In the genomic region with DNA sequence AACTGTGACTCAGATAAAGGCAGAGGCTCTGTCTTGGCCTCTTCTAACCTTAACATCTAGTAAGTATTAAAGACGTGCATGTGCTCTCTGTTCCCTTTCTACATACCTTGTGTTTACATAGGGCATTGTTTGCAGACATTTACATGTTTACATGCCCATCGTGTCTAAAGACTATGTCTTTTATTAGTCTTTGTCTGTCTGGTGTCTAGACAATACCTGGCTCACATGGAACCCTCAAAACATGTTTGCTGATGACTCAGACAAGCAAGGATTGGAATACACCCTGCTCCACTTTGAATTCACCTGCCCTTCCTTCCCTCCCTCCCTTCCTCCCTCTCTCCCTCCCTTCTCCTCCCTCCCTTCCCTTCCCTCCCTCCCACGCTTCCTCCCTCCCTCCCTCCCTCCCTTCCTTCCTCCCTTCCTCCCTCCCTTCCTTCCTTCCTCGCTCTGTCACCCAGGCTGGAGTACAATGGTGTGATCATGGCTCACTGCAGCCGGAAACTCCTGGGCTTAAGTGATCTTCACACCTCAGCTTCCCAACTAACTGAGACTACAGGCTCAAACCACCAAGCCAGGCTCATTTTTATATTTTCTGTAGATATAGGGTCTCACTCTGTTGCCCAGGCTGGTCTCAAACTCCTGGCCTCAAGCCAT, we compare ENCODE assay signal across 1 cellular context.
TF ChIP-seq lines count a peak whose summit lies in the region.

No MANE protein-coding gene starts in this region.

TF ChIP-seq in HepG2, 621 proteins besides CTCF, POLR2A, EP300 and RAD21 (continues in another document):
- TF ChIP-seq ZNF552 (CRISPR knock-in tag; IDR thresholded peaks at IDR 0.05; ENCODE audit: borderline replicate concordance) (no peak), STAT5B (CRISPR knock-in tag; IDR thresholded peaks at IDR 0.05) (no peak), ZNF558 (CRISPR knock-in tag; IDR thresholded peaks at IDR 0.05; ENCODE audit: borderline replicate concordance) (no peak), REPIN1 (CRISPR knock-in tag; IDR thresholded peaks at IDR 0.05; ENCODE audit: borderline replicate concordance, low read depth) (no peak), FOXK1 (CRISPR knock-in tag; IDR thresholded peaks at IDR 0.05; ENCODE audit: borderline replicate concordance, low read depth) (peak; percentile 88; the same call in 1 of the 2 replicates), ZNF788 (CRISPR knock-in tag; IDR thresholded peaks at IDR 0.05; ENCODE audit: borderline replicate concordance) (0 out of 2 replicates have a peak, but pooled peaks have one; percentile 22), ZBTB1 (CRISPR knock-in tag; IDR thresholded peaks at IDR 0.05; ENCODE audit: borderline replicate concordance) (no peak), MIER2 (CRISPR knock-in tag; IDR thresholded peaks at IDR 0.05) (no peak), HOXD1 (CRISPR knock-in tag; IDR thresholded peaks at IDR 0.05) (no peak), HES4 (CRISPR knock-in tag; IDR thresholded peaks at IDR 0.05; ENCODE audit: borderline replicate concordance) (no peak), ZSCAN25 (CRISPR knock-in tag; IDR thresholded peaks at IDR 0.05) (no peak), ZNF160 (CRISPR knock-in tag; IDR thresholded peaks at IDR 0.05) (no peak), SP5 (CRISPR knock-in tag; IDR thresholded peaks at IDR 0.05; ENCODE audit: borderline replicate concordance, low read depth) (0 out of 2 replicates have a peak, but pooled peaks have one; percentile 7), ZNF709 (CRISPR knock-in tag; IDR thresholded peaks at IDR 0.05) (no peak), ZKSCAN5 (CRISPR knock-in tag; IDR thresholded peaks at IDR 0.05) (no peak), PHF5A (CRISPR knock-in tag; IDR thresholded peaks at IDR 0.05; ENCODE audit: low read depth, unreplicated experiment) (no peak), MTA1 (CRISPR knock-in tag; IDR thresholded peaks at IDR 0.05; ENCODE audit: borderline replicate concordance) (no peak), ZNF564 (CRISPR knock-in tag; IDR thresholded peaks at IDR 0.05) (no peak), JUND (CRISPR knock-in tag; IDR thresholded peaks at IDR 0.05) (no peak), ZNF263 (CRISPR knock-in tag; IDR thresholded peaks at IDR 0.05) (no peak), POLR2AphosphoS5 (IDR thresholded peaks at IDR 0.05; ENCODE audit: low read depth, low read length) (no peak), CBX2 (IDR thresholded peaks at IDR 0.05; ENCODE audit: low read depth, low read length) (no peak), CBX2 (CRISPR knock-in tag; IDR thresholded peaks at IDR 0.05; ENCODE audit: low read depth) (no peak)
- TF ChIP-seq, protein P1, sequence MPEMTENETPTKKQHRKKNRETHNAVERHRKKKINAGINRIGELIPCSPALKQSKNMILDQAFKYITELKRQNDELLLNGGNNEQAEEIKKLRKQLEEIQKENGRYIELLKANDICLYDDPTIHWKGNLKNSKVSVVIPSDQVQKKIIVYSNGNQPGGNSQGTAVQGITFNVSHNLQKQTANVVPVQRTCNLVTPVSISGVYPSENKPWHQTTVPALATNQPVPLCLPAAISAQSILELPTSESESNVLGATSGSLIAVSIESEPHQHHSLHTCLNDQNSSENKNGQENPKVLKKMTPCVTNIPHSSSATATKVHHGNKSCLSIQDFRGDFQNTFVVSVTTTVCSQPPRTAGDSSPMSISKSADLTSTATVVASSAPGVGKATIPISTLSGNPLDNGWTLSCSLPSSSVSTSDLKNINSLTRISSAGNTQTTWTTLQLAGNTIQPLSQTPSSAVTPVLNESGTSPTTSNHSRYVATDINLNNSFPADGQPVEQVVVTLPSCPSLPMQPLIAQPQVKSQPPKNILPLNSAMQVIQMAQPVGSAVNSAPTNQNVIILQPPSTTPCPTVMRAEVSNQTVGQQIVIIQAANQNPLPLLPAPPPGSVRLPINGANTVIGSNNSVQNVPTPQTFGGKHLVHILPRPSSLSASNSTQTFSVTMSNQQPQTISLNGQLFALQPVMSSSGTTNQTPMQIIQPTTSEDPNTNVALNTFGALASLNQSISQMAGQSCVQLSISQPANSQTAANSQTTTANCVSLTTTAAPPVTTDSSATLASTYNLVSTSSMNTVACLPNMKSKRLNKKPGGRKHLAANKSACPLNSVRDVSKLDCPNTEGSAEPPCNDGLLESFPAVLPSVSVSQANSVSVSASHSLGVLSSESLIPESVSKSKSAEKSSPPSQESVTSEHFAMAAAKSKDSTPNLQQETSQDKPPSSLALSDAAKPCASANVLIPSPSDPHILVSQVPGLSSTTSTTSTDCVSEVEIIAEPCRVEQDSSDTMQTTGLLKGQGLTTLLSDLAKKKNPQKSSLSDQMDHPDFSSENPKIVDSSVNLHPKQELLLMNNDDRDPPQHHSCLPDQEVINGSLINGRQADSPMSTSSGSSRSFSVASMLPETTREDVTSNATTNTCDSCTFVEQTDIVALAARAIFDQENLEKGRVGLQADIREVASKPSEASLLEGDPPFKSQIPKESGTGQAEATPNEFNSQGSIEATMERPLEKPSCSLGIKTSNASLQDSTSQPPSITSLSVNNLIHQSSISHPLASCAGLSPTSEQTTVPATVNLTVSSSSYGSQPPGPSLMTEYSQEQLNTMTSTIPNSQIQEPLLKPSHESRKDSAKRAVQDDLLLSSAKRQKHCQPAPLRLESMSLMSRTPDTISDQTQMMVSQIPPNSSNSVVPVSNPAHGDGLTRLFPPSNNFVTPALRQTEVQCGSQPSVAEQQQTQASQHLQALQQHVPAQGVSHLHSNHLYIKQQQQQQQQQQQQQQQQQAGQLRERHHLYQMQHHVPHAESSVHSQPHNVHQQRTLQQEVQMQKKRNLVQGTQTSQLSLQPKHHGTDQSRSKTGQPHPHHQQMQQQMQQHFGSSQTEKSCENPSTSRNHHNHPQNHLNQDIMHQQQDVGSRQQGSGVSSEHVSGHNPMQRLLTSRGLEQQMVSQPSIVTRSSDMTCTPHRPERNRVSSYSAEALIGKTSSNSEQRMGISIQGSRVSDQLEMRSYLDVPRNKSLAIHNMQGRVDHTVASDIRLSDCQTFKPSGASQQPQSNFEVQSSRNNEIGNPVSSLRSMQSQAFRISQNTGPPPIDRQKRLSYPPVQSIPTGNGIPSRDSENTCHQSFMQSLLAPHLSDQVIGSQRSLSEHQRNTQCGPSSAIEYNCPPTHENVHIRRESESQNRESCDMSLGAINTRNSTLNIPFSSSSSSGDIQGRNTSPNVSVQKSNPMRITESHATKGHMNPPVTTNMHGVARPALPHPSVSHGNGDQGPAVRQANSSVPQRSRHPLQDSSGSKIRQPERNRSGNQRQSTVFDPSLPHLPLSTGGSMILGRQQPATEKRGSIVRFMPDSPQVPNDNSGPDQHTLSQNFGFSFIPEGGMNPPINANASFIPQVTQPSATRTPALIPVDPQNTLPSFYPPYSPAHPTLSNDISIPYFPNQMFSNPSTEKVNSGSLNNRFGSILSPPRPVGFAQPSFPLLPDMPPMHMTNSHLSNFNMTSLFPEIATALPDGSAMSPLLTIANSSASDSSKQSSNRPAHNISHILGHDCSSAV (CRISPR knock-in tag; IDR thresholded peaks at IDR 0.05; ENCODE audit: borderline replicate concordance): no peak
- TF ChIP-seq, protein P2, sequence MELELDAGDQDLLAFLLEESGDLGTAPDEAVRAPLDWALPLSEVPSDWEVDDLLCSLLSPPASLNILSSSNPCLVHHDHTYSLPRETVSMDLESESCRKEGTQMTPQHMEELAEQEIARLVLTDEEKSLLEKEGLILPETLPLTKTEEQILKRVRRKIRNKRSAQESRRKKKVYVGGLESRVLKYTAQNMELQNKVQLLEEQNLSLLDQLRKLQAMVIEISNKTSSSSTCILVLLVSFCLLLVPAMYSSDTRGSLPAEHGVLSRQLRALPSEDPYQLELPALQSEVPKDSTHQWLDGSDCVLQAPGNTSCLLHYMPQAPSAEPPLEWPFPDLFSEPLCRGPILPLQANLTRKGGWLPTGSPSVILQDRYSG (CRISPR knock-in tag; IDR thresholded peaks at IDR 0.05): no peak
- TF ChIP-seq, protein P3, sequence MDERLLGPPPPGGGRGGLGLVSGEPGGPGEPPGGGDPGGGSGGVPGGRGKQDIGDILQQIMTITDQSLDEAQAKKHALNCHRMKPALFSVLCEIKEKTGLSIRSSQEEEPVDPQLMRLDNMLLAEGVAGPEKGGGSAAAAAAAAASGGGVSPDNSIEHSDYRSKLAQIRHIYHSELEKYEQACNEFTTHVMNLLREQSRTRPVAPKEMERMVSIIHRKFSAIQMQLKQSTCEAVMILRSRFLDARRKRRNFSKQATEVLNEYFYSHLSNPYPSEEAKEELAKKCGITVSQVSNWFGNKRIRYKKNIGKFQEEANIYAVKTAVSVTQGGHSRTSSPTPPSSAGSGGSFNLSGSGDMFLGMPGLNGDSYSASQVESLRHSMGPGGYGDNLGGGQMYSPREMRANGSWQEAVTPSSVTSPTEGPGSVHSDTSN (CRISPR knock-in tag; IDR thresholded peaks at IDR 0.05): no peak
- TF ChIP-seq, protein P4, sequence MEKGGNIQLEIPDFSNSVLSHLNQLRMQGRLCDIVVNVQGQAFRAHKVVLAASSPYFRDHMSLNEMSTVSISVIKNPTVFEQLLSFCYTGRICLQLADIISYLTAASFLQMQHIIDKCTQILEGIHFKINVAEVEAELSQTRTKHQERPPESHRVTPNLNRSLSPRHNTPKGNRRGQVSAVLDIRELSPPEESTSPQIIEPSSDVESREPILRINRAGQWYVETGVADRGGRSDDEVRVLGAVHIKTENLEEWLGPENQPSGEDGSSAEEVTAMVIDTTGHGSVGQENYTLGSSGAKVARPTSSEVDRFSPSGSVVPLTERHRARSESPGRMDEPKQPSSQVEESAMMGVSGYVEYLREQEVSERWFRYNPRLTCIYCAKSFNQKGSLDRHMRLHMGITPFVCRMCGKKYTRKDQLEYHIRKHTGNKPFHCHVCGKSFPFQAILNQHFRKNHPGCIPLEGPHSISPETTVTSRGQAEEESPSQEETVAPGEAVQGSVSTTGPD (CRISPR knock-in tag; IDR thresholded peaks at IDR 0.05): no peak
- TF ChIP-seq, protein P5, sequence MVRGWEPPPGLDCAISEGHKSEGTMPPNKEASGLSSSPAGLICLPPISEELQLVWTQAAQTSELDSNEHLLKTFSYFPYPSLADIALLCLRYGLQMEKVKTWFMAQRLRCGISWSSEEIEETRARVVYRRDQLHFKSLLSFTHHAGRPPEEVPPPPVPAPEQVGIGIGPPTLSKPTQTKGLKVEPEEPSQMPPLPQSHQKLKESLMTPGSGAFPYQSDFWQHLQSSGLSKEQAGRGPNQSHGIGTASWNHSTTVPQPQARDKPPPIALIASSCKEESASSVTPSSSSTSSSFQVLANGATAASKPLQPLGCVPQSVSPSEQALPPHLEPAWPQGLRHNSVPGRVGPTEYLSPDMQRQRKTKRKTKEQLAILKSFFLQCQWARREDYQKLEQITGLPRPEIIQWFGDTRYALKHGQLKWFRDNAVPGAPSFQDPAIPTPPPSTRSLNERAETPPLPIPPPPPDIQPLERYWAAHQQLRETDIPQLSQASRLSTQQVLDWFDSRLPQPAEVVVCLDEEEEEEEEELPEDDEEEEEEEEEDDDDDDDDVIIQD (CRISPR knock-in tag; IDR thresholded peaks at IDR 0.05; ENCODE audit: low read depth): peak; percentile 13; the same call in 1 of the 2 replicates
- TF ChIP-seq, protein P6, sequence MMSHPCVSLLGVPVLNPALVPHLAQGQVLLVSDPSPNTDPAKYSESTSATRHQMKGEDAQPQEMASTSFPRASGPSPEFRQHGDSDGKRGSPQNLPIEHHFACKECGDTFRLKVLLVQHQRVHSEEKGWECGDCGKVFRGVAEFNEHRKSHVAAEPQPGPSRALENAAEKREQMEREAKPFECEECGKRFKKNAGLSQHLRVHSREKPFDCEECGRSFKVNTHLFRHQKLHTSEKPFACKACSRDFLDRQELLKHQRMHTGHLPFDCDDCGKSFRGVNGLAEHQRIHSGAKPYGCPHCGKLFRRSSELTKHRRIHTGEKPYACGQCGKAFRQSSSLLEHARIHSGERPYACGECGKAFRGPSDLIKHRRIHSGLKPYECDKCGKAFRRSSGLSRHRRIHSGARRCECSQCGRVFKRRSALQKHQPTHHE (CRISPR knock-in tag; IDR thresholded peaks at IDR 0.05; ENCODE audit: borderline replicate concordance): no peak
- TF ChIP-seq, protein P7, sequence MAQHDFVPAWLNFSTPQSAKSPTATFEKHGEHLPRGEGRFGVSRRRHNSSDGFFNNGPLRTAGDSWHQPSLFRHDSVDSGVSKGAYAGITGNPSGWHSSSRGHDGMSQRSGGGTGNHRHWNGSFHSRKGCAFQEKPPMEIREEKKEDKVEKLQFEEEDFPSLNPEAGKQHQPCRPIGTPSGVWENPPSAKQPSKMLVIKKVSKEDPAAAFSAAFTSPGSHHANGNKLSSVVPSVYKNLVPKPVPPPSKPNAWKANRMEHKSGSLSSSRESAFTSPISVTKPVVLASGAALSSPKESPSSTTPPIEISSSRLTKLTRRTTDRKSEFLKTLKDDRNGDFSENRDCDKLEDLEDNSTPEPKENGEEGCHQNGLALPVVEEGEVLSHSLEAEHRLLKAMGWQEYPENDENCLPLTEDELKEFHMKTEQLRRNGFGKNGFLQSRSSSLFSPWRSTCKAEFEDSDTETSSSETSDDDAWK (CRISPR knock-in tag; IDR thresholded peaks at IDR 0.05): no peak
- TF ChIP-seq, protein P8, sequence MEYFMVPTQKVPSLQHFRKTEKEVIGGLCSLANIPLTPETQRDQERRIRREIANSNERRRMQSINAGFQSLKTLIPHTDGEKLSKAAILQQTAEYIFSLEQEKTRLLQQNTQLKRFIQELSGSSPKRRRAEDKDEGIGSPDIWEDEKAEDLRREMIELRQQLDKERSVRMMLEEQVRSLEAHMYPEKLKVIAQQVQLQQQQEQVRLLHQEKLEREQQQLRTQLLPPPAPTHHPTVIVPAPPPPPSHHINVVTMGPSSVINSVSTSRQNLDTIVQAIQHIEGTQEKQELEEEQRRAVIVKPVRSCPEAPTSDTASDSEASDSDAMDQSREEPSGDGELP (IDR thresholded peaks at IDR 0.05; ENCODE audit: borderline replicate concordance, low read depth): 0 out of 2 replicates have a peak, but pooled peaks have one; percentile 17
- TF ChIP-seq, protein P9, sequence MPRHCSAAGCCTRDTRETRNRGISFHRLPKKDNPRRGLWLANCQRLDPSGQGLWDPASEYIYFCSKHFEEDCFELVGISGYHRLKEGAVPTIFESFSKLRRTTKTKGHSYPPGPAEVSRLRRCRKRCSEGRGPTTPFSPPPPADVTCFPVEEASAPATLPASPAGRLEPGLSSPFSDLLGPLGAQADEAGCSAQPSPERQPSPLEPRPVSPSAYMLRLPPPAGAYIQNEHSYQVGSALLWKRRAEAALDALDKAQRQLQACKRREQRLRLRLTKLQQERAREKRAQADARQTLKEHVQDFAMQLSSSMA (CRISPR knock-in tag; IDR thresholded peaks at IDR 0.05): no peak
- TF ChIP-seq, protein P10, sequence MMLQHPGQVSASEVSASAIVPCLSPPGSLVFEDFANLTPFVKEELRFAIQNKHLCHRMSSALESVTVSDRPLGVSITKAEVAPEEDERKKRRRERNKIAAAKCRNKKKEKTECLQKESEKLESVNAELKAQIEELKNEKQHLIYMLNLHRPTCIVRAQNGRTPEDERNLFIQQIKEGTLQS (CRISPR knock-in tag; IDR thresholded peaks at IDR 0.05): no peak
- TF ChIP-seq, protein P11, sequence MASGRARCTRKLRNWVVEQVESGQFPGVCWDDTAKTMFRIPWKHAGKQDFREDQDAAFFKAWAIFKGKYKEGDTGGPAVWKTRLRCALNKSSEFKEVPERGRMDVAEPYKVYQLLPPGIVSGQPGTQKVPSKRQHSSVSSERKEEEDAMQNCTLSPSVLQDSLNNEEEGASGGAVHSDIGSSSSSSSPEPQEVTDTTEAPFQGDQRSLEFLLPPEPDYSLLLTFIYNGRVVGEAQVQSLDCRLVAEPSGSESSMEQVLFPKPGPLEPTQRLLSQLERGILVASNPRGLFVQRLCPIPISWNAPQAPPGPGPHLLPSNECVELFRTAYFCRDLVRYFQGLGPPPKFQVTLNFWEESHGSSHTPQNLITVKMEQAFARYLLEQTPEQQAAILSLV (CRISPR knock-in tag; IDR thresholded peaks at IDR 0.05; ENCODE audit: borderline replicate concordance): no peak
- TF ChIP-seq, protein P12, sequence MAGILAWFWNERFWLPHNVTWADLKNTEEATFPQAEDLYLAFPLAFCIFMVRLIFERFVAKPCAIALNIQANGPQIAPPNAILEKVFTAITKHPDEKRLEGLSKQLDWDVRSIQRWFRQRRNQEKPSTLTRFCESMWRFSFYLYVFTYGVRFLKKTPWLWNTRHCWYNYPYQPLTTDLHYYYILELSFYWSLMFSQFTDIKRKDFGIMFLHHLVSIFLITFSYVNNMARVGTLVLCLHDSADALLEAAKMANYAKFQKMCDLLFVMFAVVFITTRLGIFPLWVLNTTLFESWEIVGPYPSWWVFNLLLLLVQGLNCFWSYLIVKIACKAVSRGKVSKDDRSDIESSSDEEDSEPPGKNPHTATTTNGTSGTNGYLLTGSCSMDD (CRISPR knock-in tag; IDR thresholded peaks at IDR 0.05): no peak
